Comparison of ENCODE assay signal across 20 cellular contexts in the genomic region with DNA sequence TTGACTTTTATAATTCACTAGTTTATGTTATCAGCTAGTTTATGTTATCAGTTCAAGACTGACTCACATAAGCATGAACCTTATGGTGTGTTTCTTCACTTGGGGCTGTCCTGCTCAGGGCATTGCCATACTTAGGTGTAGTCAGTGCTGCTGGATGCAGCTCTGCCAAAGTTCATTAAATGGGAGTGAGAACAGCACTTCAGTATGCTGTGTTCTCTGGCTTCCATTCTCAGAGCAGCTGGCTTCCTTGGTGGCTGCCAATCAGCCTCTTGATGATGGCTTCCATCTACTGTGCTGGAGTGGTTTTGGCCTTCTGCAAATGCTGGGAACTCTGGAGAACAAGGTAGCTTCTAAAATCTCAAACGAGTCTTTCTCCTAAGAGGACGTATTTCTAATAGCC.
"Had no signal": no experiment of that assay in that cellular context is flagged by ENCODE, and none has a peak within 500 bp of the region (broad histone marks: within the 10 kb centered on the region; RNA-seq: fewer than 3 reads in every experiment).

No MANE protein-coding gene starts in this region.

- H3K36me3 ChIP-seq: MG63, SJSA1 had no signal

- H3K4me2 ChIP-seq: SK-N-SH had no signal

- H3K27me3 ChIP-seq: MG63, SJSA1 had no signal

- H3K4me3 ChIP-seq: MG63, SJSA1 had no signal

- H3K27ac ChIP-seq: SJSA1 had no signal

- DNase-seq: Karpas-422, KG1, MG63, NCI-H1092, NCI-H1436, NCI-H187, NCI-H2029, NCI-H2081 treated with DMSO at 0.1 percent for 48 hours, NCI-H2171, NCI-H226, NCI-H446, NCI-H510A, NCI-H524 treated with DMSO at 0.1 percent for 48 hours, NCI-H69, NCI-H82, RPMI8226, SIG-M5, SK-N-SH, SW 1271 had no signal

- H3K9ac ChIP-seq: SK-N-SH had no signal

- H3K9me3 ChIP-seq: MG63, SJSA1, SK-N-SH had no signal

- H3K4me1 ChIP-seq: SJSA1 had no signal
